ENCODE assay signal across 8 cellular contexts in genomic region chr2:64522843-64523428, GRCh38. TPM values are rescaled to one million over a fixed set of nuclear protein-coding genes. Genes with fewer than 3 reads are reported as not detected.
DNase-seq lines count a peak whose midpoint lies in the region; ATAC-seq, FAIRE-seq and TF ChIP-seq lines count a peak whose summit lies in the region.

No MANE protein-coding gene starts in this region.

- peak; percentile 72 to 90 for TF ChIP-seq CTCF in left lung (IDR thresholded peaks at IDR 0.05)

- peak overlapping the region; percentile 95 to 99 for H3K27ac ChIP-seq in left lung

- peaks cover 0 to 33% of the 10 kb centered on the region in 2 donors for H3K4me1 ChIP-seq in left lung

- peak; percentile 59 for DNase-seq in A172 (ENCODE audit: low spot score)
- DNase-seq in GM19239 (ENCODE audit: insufficient read length, low spot score), result no peak
- peak; percentile 87 for DNase-seq in NCI-H345 (lab: John Stamatoyannopoulos, UW)
- DNase-seq in activated CD4-positive, CD25-positive, alpha-beta regulatory T cell (lab: John Stamatoyannopoulos, UW), result peak; percentile 43 to 52 (median 47)
- DNase-seq in cerebellar cortex (ENCODE audit: low spot score), result peak; percentile 84
- DNase-seq in left lung, result peak in 1 of 2 donors; percentile 50
- DNase-seq in stimulated activated CD4-positive, alpha-beta T cell treated with anti-CD3 and anti-CD28 coated beads, Interleukin-1b, Interleukin-23, amount 100 ng/mL, for 48 hours, result peak; percentile 57

- peak; percentile 98 for FAIRE-seq in GM19239 (lab: Jason Lieb, UNC)

- peak; percentile 10 for ATAC-seq in left lung
- no peak for ATAC-seq in GM18517 (IDR thresholded peaks at IDR 0.05; ENCODE audit: unreplicated experiment)

- H3K9me3 ChIP-seq in left lung, result no peaks in the 10 kb centered on the region

- H3K36me3 ChIP-seq in left lung, result no peaks in the 10 kb centered on the region

- H3K27me3 ChIP-seq in left lung, result no peaks in the 10 kb centered on the region

- H3K4me3 ChIP-seq in left lung, result peak overlapping the region; percentile 97 to 99

- intact Hi-C loops in left lung (cut with DNase I), result loop anchor here in 1 of 2 donors (5.0 kb wide), 1 partner anchor 39 kb away; no protein-coding TSS in a partner anchor

RNA-seq across cellular contexts. Expression of gene AFTPH, which starts 1.2 kb away (rescaled TPM):
- total RNA-seq in A172 (2014; rRNA removed; shearing (Covaris generic)), result 24.1 and 30.6 TPM in 2 replicates
- total RNA-seq in left lung, result 10 to 100 TPM; 29.9 to 33.7 TPM
